8 cellular contexts compared by ENCODE assay signal in the genomic region with DNA sequence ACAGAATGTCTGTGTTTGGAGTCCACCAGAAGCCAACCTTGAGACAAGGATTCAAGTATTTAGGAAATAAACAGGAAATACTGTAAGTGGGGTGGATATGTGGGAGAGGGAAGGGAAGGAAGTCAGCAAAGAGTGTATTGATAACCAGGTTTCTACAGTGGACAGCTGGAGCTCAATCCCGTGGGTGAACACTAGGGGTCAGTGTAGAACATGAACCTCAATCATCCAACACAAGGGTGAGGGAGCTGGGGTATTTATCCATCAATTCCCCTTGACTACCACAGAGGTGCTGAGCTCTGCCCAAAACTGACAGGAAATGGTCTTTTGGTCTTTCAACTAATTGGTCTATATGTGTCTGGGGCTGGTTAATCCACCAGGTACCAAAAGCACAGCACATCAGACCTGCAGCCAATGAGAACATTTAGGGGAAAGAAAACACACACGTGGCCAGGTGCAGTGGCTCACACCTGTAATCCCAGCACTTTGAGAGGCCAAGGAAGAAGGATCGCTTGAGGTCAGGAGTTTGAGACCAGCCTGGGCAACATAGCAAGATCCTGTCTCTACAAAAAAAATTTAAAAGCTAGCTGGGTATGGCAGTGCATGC. TPM values are rescaled to one million over a fixed set of nuclear protein-coding genes. Genes with fewer than 3 reads are reported as not detected.
DNase-seq lines count a peak whose midpoint lies in the region; ATAC-seq and TF ChIP-seq lines count a peak whose summit lies in the region.

No MANE protein-coding gene starts in this region.

- peak; percentile 79 for DNase-seq in activated effector memory CD4-positive, alpha-beta T cell treated with anti-CD3 and anti-CD28 coated beads, Interleukin-2, amount 50 U/mL, for 16 hours
- no peak for DNase-seq in activated effector memory CD4-positive, alpha-beta T cell treated with Interleukin-2 at 50 U/mL for 16 hours
- DNase-seq in SK-N-MC (ENCODE audit: low read depth, low spot score) (peak; percentile 28), ascending aorta (ENCODE audit: low spot score in 2 of 2) (no peak), kidney epithelial cell (ENCODE audit: low read depth) (no peak), NK-92 (lab: John Stamatoyannopoulos, UW; ENCODE audit: unreplicated experiment) (no peak)
- DNase-seq in stimulated activated effector memory CD8-positive, alpha-beta T cell treated with anti-CD3 and anti-CD28 coated beads, Interleukin-12 subunit alpha, Interleukin-12 subunit beta, amount 100 ng/mL, for 72 hours (ENCODE audit: low spot score in 2 of 2), result peak; percentile 54 to 70

- H3K36me3 ChIP-seq in SK-N-MC (ENCODE audit: insufficient read depth, low read length) (no peaks in the 10 kb centered on the region), ascending aorta (no peaks in the 10 kb centered on the region), kidney epithelial cell (ENCODE audit: control insufficient read depth, insufficient read depth, low read length) (no peaks in the 10 kb centered on the region)

- H3K4me1 ChIP-seq in ascending aorta, result peaks cover 0 to 1% of the 10 kb centered on the region in 2 donors

- peak in 2 of 3 experiments; percentile 45 to 54 for TF ChIP-seq CTCF in ascending aorta (IDR thresholded peaks at IDR 0.05)
- TF ChIP-seq CTCF in kidney epithelial cell (IDR thresholded peaks at IDR 0.05; ENCODE audit: insufficient read depth, low read length, poor library complexity, severe bottlenecking), result peak; percentile 69

- H3K9me3 Mint-ChIP-seq in stimulated activated effector memory CD8-positive, alpha-beta T cell treated with anti-CD3 and anti-CD28 coated beads, Interleukin-12 subunit alpha, Interleukin-12 subunit beta, amount 100 ng/mL, for 72 hours, result peaks cover 10% of the 10 kb centered on the region

- H3K27me3 ChIP-seq in ascending aorta (no peaks in the 10 kb centered on the region), kidney epithelial cell (ENCODE audit: control insufficient read depth, insufficient read depth, low read length) (no peaks in the 10 kb centered on the region)

- ATAC-seq in stimulated activated effector memory CD8-positive, alpha-beta T cell treated with anti-CD3 and anti-CD28 coated beads, Interleukin-12 subunit alpha, Interleukin-12 subunit beta, amount 100 ng/mL, for 72 hours, result peak; percentile 66
- ATAC-seq in GM21619 (IDR thresholded peaks at IDR 0.05; ENCODE audit: unreplicated experiment), result no peak

- H3K9me3 ChIP-seq in SK-N-MC (ENCODE audit: low read depth, low read length) (no peaks in the 10 kb centered on the region), ascending aorta (peaks cover 0 to 17% of the 10 kb centered on the region in 2 donors)

- intact Hi-C loops in ascending aorta (cut with DNase I), result no loop called here

- no peaks in the 10 kb centered on the region for H3K36me3 Mint-ChIP-seq in stimulated activated effector memory CD8-positive, alpha-beta T cell treated with anti-CD3 and anti-CD28 coated beads, Interleukin-12 subunit alpha, Interleukin-12 subunit beta, amount 100 ng/mL, for 72 hours

- no peak overlapping the region for H3K4me3 ChIP-seq in SK-N-MC
- no peak overlapping the region for H3K4me3 ChIP-seq in ascending aorta
- no peak overlapping the region for H3K4me3 ChIP-seq in kidney epithelial cell (ENCODE audit: low read depth, low read length)

- no peak overlapping the region for H3K27ac ChIP-seq in SK-N-MC
- H3K27ac ChIP-seq in ascending aorta, result no peak overlapping the region

- peaks cover 2% of the 10 kb centered on the region for H3K4me1 Mint-ChIP-seq in stimulated activated effector memory CD8-positive, alpha-beta T cell treated with anti-CD3 and anti-CD28 coated beads, Interleukin-12 subunit alpha, Interleukin-12 subunit beta, amount 100 ng/mL, for 72 hours

- H3K4me3 Mint-ChIP-seq in stimulated activated effector memory CD8-positive, alpha-beta T cell treated with anti-CD3 and anti-CD28 coated beads, Interleukin-12 subunit alpha, Interleukin-12 subunit beta, amount 100 ng/mL, for 72 hours, result no peak overlapping the region

- H3K27ac Mint-ChIP-seq in stimulated activated effector memory CD8-positive, alpha-beta T cell treated with anti-CD3 and anti-CD28 coated beads, Interleukin-12 subunit alpha, Interleukin-12 subunit beta, amount 100 ng/mL, for 72 hours, result no peak overlapping the region

- no peak overlapping the region for H3K9ac ChIP-seq in SK-N-MC (ENCODE audit: insufficient read length)

RNA-seq across cellular contexts. Expression of gene SYDE1, which starts 5.6 kb away (rescaled TPM):
- total RNA-seq in ascending aorta (104 TPM), kidney epithelial cell (28.4 and 47.0 TPM in 2 replicates)

RNA-seq across cellular contexts. Expression of gene OR1I1, which starts 19.6 kb away (rescaled TPM):
- not detected for total RNA-seq in ascending aorta
- total RNA-seq in kidney epithelial cell, result not detected in 2 replicates

RNA-seq across cellular contexts. Expression of gene CASP14, which starts 52.3 kb away (rescaled TPM):
- total RNA-seq in ascending aorta, result not detected
- not detected in 2 replicates for total RNA-seq in kidney epithelial cell

Comparison
In these comparisons a context has a peak if more than half of its experiments do, and no peak if none do; other contexts are left out.
1. DNase-seq: peak in activated effector memory CD4-positive, alpha-beta T cell treated with anti-CD3 and anti-CD28 coated beads, Interleukin-2, amount 50 U/mL, for 16 hours (single experiment), SK-N-MC (single experiment) and stimulated activated effector memory CD8-positive, alpha-beta T cell treated with anti-CD3 and anti-CD28 coated beads, Interleukin-12 subunit alpha, Interleukin-12 subunit beta, amount 100 ng/mL, for 72 hours (2 of 2); none in activated effector memory CD4-positive, alpha-beta T cell treated with Interleukin-2 at 50 U/mL for 16 hours (single experiment), ascending aorta (0 of 2), kidney epithelial cell (single experiment) and NK-92 (single experiment).